32 cellular contexts compared by ENCODE assay signal in genomic region chr3:24529210-24529609, GRCh38. TPM values are rescaled to one million over a fixed set of nuclear protein-coding genes. Genes with fewer than 3 reads are reported as not detected.
"Had no signal": no experiment of that assay in that cellular context is flagged by ENCODE, and none has a peak within 500 bp of the region (broad histone marks: within the 10 kb centered on the region; RNA-seq: fewer than 3 reads in every experiment).

No MANE protein-coding gene starts in this region.

- H3K4me1 ChIP-seq: ascending aorta, breast epithelium, colonic mucosa had no signal

- H3K27me3 ChIP-seq: ascending aorta, breast epithelium, colonic mucosa, gastrocnemius medialis, heart left ventricle had no signal

- DNase-seq: activated CD4-positive, alpha-beta memory T cell treated with anti-CD3 and anti-CD28 coated beads, Interleukin-2, amount 10 ng/mL, durations not matched to agents 7 days and 5 days; activated CD4-positive, alpha-beta T cell treated with anti-CD3 and anti-CD28 coated beads for 1 hour; activated CD4-positive, alpha-beta T cell treated with anti-CD3 and anti-CD28 coated beads for 4 hours; activated CD4-positive, alpha-beta T cell treated with anti-CD3 and anti-CD28 coated beads, Interleukin-2, amount 10 ng/mL, durations not matched to agents 7 days and 5 days; activated CD4-positive, alpha-beta T cell treated with anti-CD3 and anti-CD28 coated beads, Interleukin-2, amount 50 U/mL, for 4 hours; activated CD8-positive, alpha-beta memory T cell treated with anti-CD3 and anti-CD28 coated beads, Interleukin-2, amount 50 U/mL, for 48 hours; activated gamma-delta T cell; activated naive CD4-positive, alpha-beta T cell; activated naive CD4-positive, alpha-beta T cell treated with anti-CD3 and anti-CD28 coated beads, Interleukin-2, amount 10 ng/mL, durations not matched to agents 7 days and 5 days; activated naive CD8-positive, alpha-beta T cell treated with anti-CD3 and anti-CD28 coated beads, Interleukin-2, amount 10 ng/mL, durations not matched to agents 7 days and 5 days; activated T-cell treated with anti-CD3 and anti-CD28 coated beads for 4 hours; activated T-cell treated with anti-CD3 and anti-CD28 coated beads, Interleukin-2, amount 50 U/mL, for 24 hours; activated T-cell treated with anti-CD3 and anti-CD28 coated beads, Interleukin-2, amount 50 U/mL, for 72 hours; central memory CD4-positive, alpha-beta T cell; cerebellar nuclear complex; colonic mucosa; effector CD8-positive, alpha-beta T cell; foreskin fibroblast; gastrocnemius medialis; glutamatergic neuron; heart left ventricle; T-helper 2 cell had no signal

- H3K9me3 ChIP-seq: ascending aorta, breast epithelium, colonic mucosa, gastrocnemius medialis, heart left ventricle had no signal

- H3K27ac ChIP-seq: ascending aorta, breast epithelium, cardiac muscle cell, colonic mucosa, epithelial cell of prostate, gastrocnemius medialis, heart left ventricle, VCaP had no signal

- H3K36me3 ChIP-seq: ascending aorta, breast epithelium, cardiac muscle cell, colonic mucosa, gastrocnemius medialis, heart left ventricle had no signal

- ATAC-seq: activated naive CD4-positive, alpha-beta T cell treated with anti-CD3 and anti-CD28 coated beads, Interleukin-2, amount 50 U/mL, for 72 hours; activated T-cell treated with anti-CD3 and anti-CD28 coated beads, Interleukin-2, amount 50 U/mL, for 72 hours; esophagus mucosa; gastrocnemius medialis; heart left ventricle; WTC11 had no signal

- H3K4me3 ChIP-seq: ascending aorta, breast epithelium, cardiac muscle cell, colonic mucosa, gastrocnemius medialis, heart left ventricle had no signal

RNA-seq across cellular contexts. Expression of gene THRB, which starts 34.6 kb away (rescaled TPM):
- total RNA-seq: activated CD4-positive, alpha-beta memory T cell treated with anti-CD3 and anti-CD28 coated beads, Interleukin-2, amount 10 ng/mL, durations not matched to agents 7 days and 5 days; activated CD4-positive, alpha-beta T cell treated with anti-CD3 and anti-CD28 coated beads, Interleukin-2, amount 10 ng/mL, durations not matched to agents 7 days and 5 days; activated naive CD4-positive, alpha-beta T cell treated with anti-CD3 and anti-CD28 coated beads, Interleukin-2, amount 50 U/mL, for 72 hours; activated naive CD8-positive, alpha-beta T cell treated with anti-CD3 and anti-CD28 coated beads, Interleukin-2, amount 10 ng/mL, durations not matched to agents 7 days and 5 days; activated T-cell treated with anti-CD3 and anti-CD28 coated beads, Interleukin-2, amount 50 U/mL, for 72 hours; endothelial cell of umbilical vein; T-helper 1 cell treated with Interleukin-12 subunit alpha and Interleukin-12 subunit beta and Interleukin-4 antibody, amounts not matched to agents 30 ng/mL and 1 ng/mL, for 36 hours had no signal
